In the genomic region with DNA sequence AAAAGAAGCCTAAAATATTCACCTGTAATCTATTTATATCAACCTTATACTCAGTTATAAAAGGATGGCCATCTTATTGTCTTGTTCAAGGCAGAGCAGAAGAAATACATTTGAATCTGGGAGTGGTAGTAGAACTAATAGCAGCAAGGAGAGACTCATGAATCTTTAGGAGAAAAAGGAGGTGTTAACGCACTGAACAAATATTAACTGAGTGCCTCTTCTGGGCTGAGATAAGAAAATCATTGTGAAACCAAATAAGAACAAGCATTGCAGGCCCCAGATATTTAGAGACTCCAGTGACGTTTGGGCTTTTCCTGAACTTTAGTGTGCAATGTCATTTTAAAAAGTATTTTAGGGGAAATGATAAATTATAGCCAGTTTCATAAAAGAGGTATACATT, we compare ENCODE assay signal across 17 cellular contexts.
"Had no signal": no experiment of that assay in that cellular context is flagged by ENCODE, and none has a peak within 500 bp of the region (broad histone marks: within the 10 kb centered on the region; RNA-seq: fewer than 3 reads in every experiment).

No MANE protein-coding gene starts in this region.

- H3K36me3 ChIP-seq: SJSA1 had no signal

- H3K4me1 ChIP-seq: SJSA1 had no signal

- H3K4me3 ChIP-seq: SJSA1, SK-N-MC had no signal

- H3K27ac ChIP-seq: SJSA1, SK-N-MC had no signal

- H3K9me3 ChIP-seq: SJSA1 had no signal

- DNase-seq: KBM-7, MV-4-11, NCI-H1048, NCI-H1105, NCI-H1417, NCI-H1436 treated with DMSO at 0.1 percent for 48 hours, NCI-H1694, NCI-H2029 treated with DMSO at 0.1 percent for 48 hours, NCI-H2227 treated with DMSO at 0.1 percent for 48 hours, NCI-H524, NCI-H526 treated with DMSO at 0.1 percent for 48 hours, NCI-H774, Right ventricle myocardium superior, RPMI8226, SIG-M5 had no signal

- H3K27me3 ChIP-seq: SJSA1 had no signal
